ENCODE assay signal across 1 cellular context in genomic region chr7:48154792-48155413, GRCh38.
A peak's percentile ranks its signal among the peaks of the same experiment; 100 is the strongest.
TF ChIP-seq lines count a peak whose summit lies in the region.

No MANE protein-coding gene starts in this region.

TF ChIP-seq in HepG2, 621 proteins besides CTCF, POLR2A, EP300 and RAD21 (continued from another document and continues in another):
- 0 out of 4 replicates have a peak, but pooled peaks have one; percentile 42 to 53 for TF ChIP-seq HMGXB4 (CRISPR knock-in tag; IDR thresholded peaks at IDR 0.05; ENCODE audit: borderline replicate concordance in 1 of 2, low read depth in 1 of 2)
- TF ChIP-seq ARNT2 (CRISPR knock-in tag; IDR thresholded peaks at IDR 0.05; ENCODE audit: low read depth): no peak
- no peak for TF ChIP-seq ZFP36L1 (CRISPR knock-in tag; IDR thresholded peaks at IDR 0.05)
- no peak for TF ChIP-seq PITX1 (CRISPR knock-in tag; IDR thresholded peaks at IDR 0.05)
- TF ChIP-seq TCF7L2 (IDR thresholded peaks at IDR 0.05; ENCODE audit: low read depth, low read length): no peak
- TF ChIP-seq ZBTB20 (CRISPR knock-in tag; IDR thresholded peaks at IDR 0.05; ENCODE audit: borderline replicate concordance, low read depth): no peak
- no peak for TF ChIP-seq CBX1 (IDR thresholded peaks at IDR 0.05; ENCODE audit: low read depth)
- TF ChIP-seq TFE3 (CRISPR knock-in tag; IDR thresholded peaks at IDR 0.05): no peak
- no peak for TF ChIP-seq MAZ (IDR thresholded peaks at IDR 0.05; ENCODE audit: borderline replicate concordance, low read depth, low read length)
- no peak for TF ChIP-seq MAZ (CRISPR knock-in tag; IDR thresholded peaks at IDR 0.05; ENCODE audit: low read depth)
- no peak for TF ChIP-seq ZNF225 (CRISPR knock-in tag; IDR thresholded peaks at IDR 0.05)
- no peak for TF ChIP-seq ZNF639 (CRISPR knock-in tag; conservative IDR thresholded peaks at IDR 0.05)
- TF ChIP-seq ZNF276 (CRISPR knock-in tag; IDR thresholded peaks at IDR 0.05; ENCODE audit: low read depth): no peak
- no peak for TF ChIP-seq ZNF263 (CRISPR knock-in tag; IDR thresholded peaks at IDR 0.05)
- no peak for TF ChIP-seq ZNF790 (CRISPR knock-in tag; IDR thresholded peaks at IDR 0.05; ENCODE audit: borderline replicate concordance)
- no peak for TF ChIP-seq NR0B2 (CRISPR knock-in tag; IDR thresholded peaks at IDR 0.05)
- TF ChIP-seq ZNF558 (CRISPR knock-in tag; IDR thresholded peaks at IDR 0.05; ENCODE audit: borderline replicate concordance): no peak
- no peak for TF ChIP-seq ZNF879 (CRISPR knock-in tag; IDR thresholded peaks at IDR 0.05)
- no peak for TF ChIP-seq PTBP1 (IDR thresholded peaks at IDR 0.05; ENCODE audit: low read depth, low read length, poor library complexity, severe bottlenecking)
- no peak for TF ChIP-seq ZNF101 (CRISPR knock-in tag; IDR thresholded peaks at IDR 0.05; ENCODE audit: borderline replicate concordance, low read depth)
- no peak for TF ChIP-seq ZNF773 (CRISPR knock-in tag; IDR thresholded peaks at IDR 0.05; ENCODE audit: borderline replicate concordance)
- no peak for TF ChIP-seq ZNF274 (CRISPR knock-in tag; IDR thresholded peaks at IDR 0.05)
- no peak for TF ChIP-seq TGIF2 (CRISPR knock-in tag; IDR thresholded peaks at IDR 0.05)
- TF ChIP-seq ZNF350 (CRISPR knock-in tag; IDR thresholded peaks at IDR 0.05; ENCODE audit: borderline replicate concordance, low read depth): 0 out of 2 replicates have a peak, but pooled peaks have one; percentile 43
- no peak for TF ChIP-seq ZNF740 (CRISPR knock-in tag; IDR thresholded peaks at IDR 0.05)
- no peak for TF ChIP-seq ATAD3A (CRISPR knock-in tag; IDR thresholded peaks at IDR 0.05)
- TF ChIP-seq DMAP1 (CRISPR knock-in tag; IDR thresholded peaks at IDR 0.05): peak; percentile 26; the same call in 1 of the 2 replicates
- no peak for TF ChIP-seq ZNF407 (CRISPR knock-in tag; IDR thresholded peaks at IDR 0.05; ENCODE audit: not compliant biosample characterization)
- TF ChIP-seq ONECUT2 (CRISPR knock-in tag; IDR thresholded peaks at IDR 0.05): no peak
- no peak for TF ChIP-seq ZBTB25 (CRISPR knock-in tag; IDR thresholded peaks at IDR 0.05)
- no peak for TF ChIP-seq ZNF264 (CRISPR knock-in tag; IDR thresholded peaks at IDR 0.05)
- no peak for TF ChIP-seq ATF7 (IDR thresholded peaks at IDR 0.05)
- TF ChIP-seq ATF7 (CRISPR knock-in tag; IDR thresholded peaks at IDR 0.05): no peak
- no peak for TF ChIP-seq ZNF260 (CRISPR knock-in tag; IDR thresholded peaks at IDR 0.05; ENCODE audit: borderline replicate concordance, low read depth)
- TF ChIP-seq ZNF510 (CRISPR knock-in tag; IDR thresholded peaks at IDR 0.05; ENCODE audit: low read depth): no peak
- TF ChIP-seq U2AF1 (optimal IDR thresholded peaks at IDR 0.05; ENCODE audit: low read depth, low read length): no peak
- TF ChIP-seq ZNF335 (CRISPR knock-in tag; IDR thresholded peaks at IDR 0.05): no peak
- TF ChIP-seq ZNF224 (CRISPR knock-in tag; IDR thresholded peaks at IDR 0.05): no peak
- TF ChIP-seq NR2C2 (CRISPR knock-in tag; IDR thresholded peaks at IDR 0.05; ENCODE audit: borderline replicate concordance): no peak
- no peak for TF ChIP-seq RXRB (CRISPR knock-in tag; IDR thresholded peaks at IDR 0.05; ENCODE audit: borderline replicate concordance)
- TF ChIP-seq SRY (CRISPR knock-in tag; IDR thresholded peaks at IDR 0.05): no peak
- no peak for TF ChIP-seq HBP1 (CRISPR knock-in tag; IDR thresholded peaks at IDR 0.05; ENCODE audit: low read depth)
- no peak for TF ChIP-seq TAF15 (IDR thresholded peaks at IDR 0.05; ENCODE audit: low read depth, low read length, poor library complexity, severe bottlenecking)
- TF ChIP-seq XRCC5 (optimal IDR thresholded peaks at IDR 0.05; ENCODE audit: low read length): peak; percentile 30
- TF ChIP-seq NFIC (IDR thresholded peaks at IDR 0.05; ENCODE audit: low read length): no peak
- TF ChIP-seq ZNF160 (CRISPR knock-in tag; IDR thresholded peaks at IDR 0.05): no peak
- TF ChIP-seq ZNF619 (CRISPR knock-in tag; IDR thresholded peaks at IDR 0.05): no peak
- no peak for TF ChIP-seq KLF6 (CRISPR knock-in tag; IDR thresholded peaks at IDR 0.05)
- TF ChIP-seq NFIB (CRISPR knock-in tag; IDR thresholded peaks at IDR 0.05; ENCODE audit: borderline replicate concordance): no peak
- TF ChIP-seq KDM1A (CRISPR knock-in tag; IDR thresholded peaks at IDR 0.05): no peak
